In the genomic region with DNA sequence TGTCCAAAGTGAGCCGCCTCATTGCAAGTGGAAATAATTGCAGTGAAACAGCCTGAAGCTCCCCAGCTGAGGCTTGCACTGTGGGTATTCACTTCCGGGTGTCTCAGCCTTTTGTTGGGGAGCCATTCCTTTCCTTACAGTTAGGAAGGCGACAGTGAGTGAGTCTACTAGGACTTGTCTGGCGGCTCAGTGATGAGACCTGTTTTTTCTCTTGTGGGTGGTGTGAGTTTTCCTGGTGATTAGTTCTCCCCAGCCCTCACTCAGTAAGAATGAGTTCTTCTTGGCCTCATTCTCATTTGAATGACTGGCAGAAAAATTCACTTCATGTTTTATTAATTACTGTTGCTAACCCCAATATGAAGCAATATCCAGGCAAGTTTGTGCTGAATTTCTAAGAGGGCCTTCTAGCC, we compare ENCODE assay signal across 8 cellular contexts. TPM values are rescaled to one million over a fixed set of nuclear protein-coding genes. Genes with fewer than 3 reads are reported as not detected.
DNase-seq lines count a peak whose midpoint lies in the region; ATAC-seq, FAIRE-seq and TF ChIP-seq lines count a peak whose summit lies in the region.

No MANE protein-coding gene starts in this region.

- no peak for FAIRE-seq in kidney (lab: Jason Lieb, UNC)

- H3K27me3 ChIP-seq in HUES64 (ENCODE audit: insufficient read depth, low read length) (no peaks in the 10 kb centered on the region), SJCRH30 (no peaks in the 10 kb centered on the region)

- peak; percentile 29 for ATAC-seq in activated T-helper 17 cell treated with anti-CD3 and anti-CD28 coated beads, Interleukin-2, amount 50 U/mL, for 72 hours (replicated peaks)
- no peak for ATAC-seq in GM18502 (IDR thresholded peaks at IDR 0.05; ENCODE audit: poor library complexity, unreplicated experiment)

- no peaks in the 10 kb centered on the region for H3K9me3 Mint-ChIP-seq in activated T-helper 17 cell treated with anti-CD3 and anti-CD28 coated beads, Interleukin-2, amount 50 U/mL, for 72 hours

- H3K27ac Mint-ChIP-seq in activated T-helper 17 cell treated with anti-CD3 and anti-CD28 coated beads, Interleukin-2, amount 50 U/mL, for 72 hours: peak overlapping the region; percentile 94

- H3K4me1 ChIP-seq in HUES64 (ENCODE audit: insufficient read depth, low read length) (peaks cover 12% of the 10 kb centered on the region), kidney (ENCODE audit: control insufficient read depth in 1 of 2, insufficient read depth in 1 of 2, low read depth in 1 of 2, low read length in 2 of 2) (peaks cover 7 to 15% of the 10 kb centered on the region in 2 donors), SJCRH30 (peaks cover 7% of the 10 kb centered on the region; the same call in 1 of the 2 replicates)

- H3K36me3 Mint-ChIP-seq in activated T-helper 17 cell treated with anti-CD3 and anti-CD28 coated beads, Interleukin-2, amount 50 U/mL, for 72 hours (ENCODE audit: low read depth): peaks cover 93% of the 10 kb centered on the region

- H3K27ac ChIP-seq in HUES64 (ENCODE audit: low read depth, low read length) (peak overlapping the region; percentile 87), kidney (ENCODE audit: low read depth in 2 of 2, low read length in 2 of 2) (no peak overlapping the region), SJCRH30 (no peak overlapping the region)

- H3K9me3 ChIP-seq in HUES64 (ENCODE audit: insufficient read depth, low read depth, low read length): no peaks in the 10 kb centered on the region
- H3K9me3 ChIP-seq in kidney (ENCODE audit: control insufficient read depth in 1 of 2, low read length in 2 of 2): no peaks in the 10 kb centered on the region
- H3K9me3 ChIP-seq in SJCRH30 (replicated peaks): no peaks in the 10 kb centered on the region

- H3K4me1 Mint-ChIP-seq in activated T-helper 17 cell treated with anti-CD3 and anti-CD28 coated beads, Interleukin-2, amount 50 U/mL, for 72 hours: peaks cover 4% of the 10 kb centered on the region

- no peaks in the 10 kb centered on the region for H3K27me3 Mint-ChIP-seq in activated T-helper 17 cell treated with anti-CD3 and anti-CD28 coated beads, Interleukin-2, amount 50 U/mL, for 72 hours

- H3K4me3 ChIP-seq in AG10803 (ENCODE audit: low read length) (peak overlapping the region; percentile 95), HUES64 (ENCODE audit: low read length) (peak overlapping the region; percentile 100), kidney (ENCODE audit: low read length in 2 of 2) (no peak overlapping the region), SJCRH30 (no peak overlapping the region)

- intact Hi-C loops in kidney (cut with DNase I): no loop called here

- peak overlapping the region; percentile 75 for H3K4me3 Mint-ChIP-seq in activated T-helper 17 cell treated with anti-CD3 and anti-CD28 coated beads, Interleukin-2, amount 50 U/mL, for 72 hours

- H3K36me3 ChIP-seq in HUES64 (ENCODE audit: insufficient read depth, low read length): peaks cover 56% of the 10 kb centered on the region
- peaks cover 15 to 22% of the 10 kb centered on the region in 2 donors for H3K36me3 ChIP-seq in kidney (ENCODE audit: control insufficient read depth in 1 of 2, insufficient read depth in 2 of 2, low read length in 2 of 2)
- H3K36me3 ChIP-seq in SJCRH30: peaks cover 45% of the 10 kb centered on the region

- 72% methylated on average over 4 of the region's 4 CpGs for WGBS in HUES64

- in situ Hi-C loops in GM13977 (cut with MboI; ENCODE audit: low pct_unique_long_range_greater_than_20kb, low sequenced_read_pairs, unreplicated experiment): no loop called here

- no peak for TF ChIP-seq CTCF in AG10803 (conservative IDR thresholded peaks at IDR 0.05; ENCODE audit: low read length)
- no peak for TF ChIP-seq CTCF in kidney (IDR thresholded peaks at IDR 0.05; ENCODE audit: borderline replicate concordance, extremely low read depth, insufficient read depth)
- TF ChIP-seq CTCF in GM13977 (IDR thresholded peaks at IDR 0.05; ENCODE audit: extremely low read depth, insufficient read depth, missing control alignments): no peak

- H3K9ac ChIP-seq in HUES64 (ENCODE audit: low read depth, low read length) (peak overlapping the region; percentile 99), kidney (ENCODE audit: low read length in 2 of 2) (no peak overlapping the region)

- DNase-seq in AG10803 (ENCODE audit: low read depth) (peak; percentile 80), kidney tubule cell (ENCODE audit: low spot score) (peak; percentile 49), kidney (no peak), GM13977 (ENCODE audit: low spot score) (no peak), SJCRH30 (no peak)

RNA-seq across cellular contexts. Expression of a gene that starts 2.6 kb away (rescaled TPM):
- polyA plus RNA-seq in HUES64 (2013, experiment 1 of 2): 722 TPM
- polyA plus RNA-seq in HUES64 (2013, experiment 2 of 2): 705 TPM
- 1,000 to 10,000 TPM; 1,094 to 1,221 TPM for total RNA-seq in activated T-helper 17 cell treated with anti-CD3 and anti-CD28 coated beads, Interleukin-2, amount 50 U/mL, for 72 hours
- 161 TPM for total RNA-seq in kidney
- 328 TPM for polyA plus RNA-seq in kidney (ENCODE audit: insufficient read depth, low read depth, low replicate concordance)
- total RNA-seq in SJCRH30 (2014; rRNA removed; shearing (Covaris generic)): 515 and 519 TPM in 2 replicates

RNA-seq across cellular contexts. Expression of a gene that starts 17.2 kb away (rescaled TPM):
- 56.7 TPM for polyA plus RNA-seq in HUES64 (2013, experiment 1 of 2)
- polyA plus RNA-seq in HUES64 (2013, experiment 2 of 2): 57.9 TPM
- total RNA-seq in activated T-helper 17 cell treated with anti-CD3 and anti-CD28 coated beads, Interleukin-2, amount 50 U/mL, for 72 hours: 10 to 100 TPM; 49.7 to 54.2 TPM
- 28.8 TPM for total RNA-seq in kidney
- 40.9 TPM for polyA plus RNA-seq in kidney (ENCODE audit: insufficient read depth, low read depth, low replicate concordance)
- 46.9 and 51.4 TPM in 2 replicates for total RNA-seq in SJCRH30 (2014; rRNA removed; shearing (Covaris generic))

RNA-seq across cellular contexts. Expression of a gene that starts 17.4 kb away (rescaled TPM):
- 50.6 TPM for polyA plus RNA-seq in HUES64 (2013, experiment 1 of 2)
- polyA plus RNA-seq in HUES64 (2013, experiment 2 of 2): 43.2 TPM
- 10 to 100 TPM; 49.2 to 65.8 TPM for total RNA-seq in activated T-helper 17 cell treated with anti-CD3 and anti-CD28 coated beads, Interleukin-2, amount 50 U/mL, for 72 hours
- 35.9 TPM for total RNA-seq in kidney
- 48.9 TPM for polyA plus RNA-seq in kidney (ENCODE audit: insufficient read depth, low read depth, low replicate concordance)
- 50.4 and 53.3 TPM in 2 replicates for total RNA-seq in SJCRH30 (2014; rRNA removed; shearing (Covaris generic))

RNA-seq across cellular contexts. Expression of a gene that starts 27.4 kb away (rescaled TPM):
- polyA plus RNA-seq in HUES64 (2013, experiment 1 of 2): 38.9 TPM
- 27.1 TPM for polyA plus RNA-seq in HUES64 (2013, experiment 2 of 2)
- total RNA-seq in activated T-helper 17 cell treated with anti-CD3 and anti-CD28 coated beads, Interleukin-2, amount 50 U/mL, for 72 hours: 10 to 100 TPM; 29.6 to 61.9 TPM
- total RNA-seq in kidney: 30.0 TPM
- 9.7 TPM for polyA plus RNA-seq in kidney (ENCODE audit: insufficient read depth, low read depth, low replicate concordance)
- 24.2 and 26.8 TPM in 2 replicates for total RNA-seq in SJCRH30 (2014; rRNA removed; shearing (Covaris generic))

Comparison
In these comparisons a context has a peak if more than half of its experiments do, and no peak if none do; other contexts are left out.
1. DNase-seq: peak in AG10803 (single experiment) and kidney tubule cell (single experiment); none in kidney (single experiment), GM13977 (single experiment) and SJCRH30 (0 of 2).
2. H3K4me3 ChIP-seq: peak in AG10803 (single experiment) and HUES64 (single experiment); none in kidney (0 of 2) and SJCRH30 (single experiment).